Comparison of ENCODE assay signal across 32 cellular contexts in genomic region chr2:227891673-227892072, GRCh38. TPM values are rescaled to one million over a fixed set of nuclear protein-coding genes. Genes with fewer than 3 reads are reported as not detected.
"Had no signal": no experiment of that assay in that cellular context is flagged by ENCODE, and none has a peak within 500 bp of the region (broad histone marks: within the 10 kb centered on the region; RNA-seq: fewer than 3 reads in every experiment).

No MANE protein-coding gene starts in this region.

- H3K4me1 ChIP-seq: esophagus muscularis mucosa, gastrocnemius medialis, heart left ventricle had no signal

- H3K36me3 Mint-ChIP-seq: activated naive CD4-positive, alpha-beta T cell treated with anti-CD3 and anti-CD28 coated beads, Interleukin-2, amount 10 ng/mL, durations not matched to agents 7 days and 5 days; activated naive CD8-positive, alpha-beta T cell; WTC11 had no signal

- FAIRE-seq: astrocyte, colon had no signal

- H3K27me3 ChIP-seq: brain microvascular endothelial cell, esophagus muscularis mucosa, foreskin keratinocyte, gastrocnemius medialis, heart left ventricle had no signal

- DNase-seq: activated CD4-positive, alpha-beta memory T cell treated with anti-CD3 and anti-CD28 coated beads, Interleukin-2, amount 10 ng/mL, durations not matched to agents 7 days and 5 days; activated CD4-positive, alpha-beta T cell treated with anti-CD3 and anti-CD28 coated beads for 1 hour; activated CD4-positive, alpha-beta T cell treated with anti-CD3 and anti-CD28 coated beads for 4 hours; activated CD4-positive, alpha-beta T cell treated with anti-CD3 and anti-CD28 coated beads, Interleukin-2, amount 50 U/mL, for 1 hour; activated CD8-positive, alpha-beta memory T cell treated with anti-CD3 and anti-CD28 coated beads, Interleukin-2, amount 50 U/mL, for 48 hours; activated gamma-delta T cell; activated naive CD4-positive, alpha-beta T cell; activated naive CD4-positive, alpha-beta T cell treated with anti-CD3 and anti-CD28 coated beads, Interleukin-2, amount 10 ng/mL, durations not matched to agents 7 days and 5 days; activated T-cell treated with anti-CD3 and anti-CD28 coated beads for 4 hours; activated T-cell treated with anti-CD3 and anti-CD28 coated beads, Interleukin-2, amount 50 U/mL, for 24 hours; activated T-cell treated with anti-CD3 and anti-CD28 coated beads, Interleukin-2, amount 50 U/mL, for 72 hours; amniotic stem cell; anterior cingulate cortex; brain microvascular endothelial cell; caudate nucleus; cortex of kidney; dermis blood vessel endothelial cell; effector CD4-positive, alpha-beta T cell; effector memory CD8-positive, alpha-beta T cell; erythroblast; foreskin keratinocyte; gastrocnemius medialis; glutamatergic neuron; heart left ventricle; hypothalamus; T-helper 2 cell had no signal

- H3K27ac ChIP-seq: brain microvascular endothelial cell, esophagus muscularis mucosa, foreskin keratinocyte, gastrocnemius medialis, heart left ventricle, VCaP had no signal

- H3K27ac Mint-ChIP-seq: activated CD4-positive, alpha-beta memory T cell treated with anti-CD3 and anti-CD28 coated beads, Interleukin-2, amount 10 ng/mL, durations not matched to agents 7 days and 5 days; activated naive CD4-positive, alpha-beta T cell treated with anti-CD3 and anti-CD28 coated beads, Interleukin-2, amount 10 ng/mL, durations not matched to agents 7 days and 5 days; activated naive CD8-positive, alpha-beta T cell; activated T-cell treated with anti-CD3 and anti-CD28 coated beads, Interleukin-2, amount 50 U/mL, for 24 hours; activated T-cell treated with anti-CD3 and anti-CD28 coated beads, Interleukin-2, amount 50 U/mL, for 72 hours; effector memory CD8-positive, alpha-beta T cell; WTC11 had no signal

- H3K4me3 ChIP-seq: esophagus muscularis mucosa, gastrocnemius medialis, heart left ventricle had no signal

- ATAC-seq: activated T-cell treated with anti-CD3 and anti-CD28 coated beads, Interleukin-2, amount 50 U/mL, for 72 hours; effector memory CD8-positive, alpha-beta T cell; foreskin keratinocyte; gastrocnemius medialis; heart left ventricle; WTC11 had no signal

- H3K9me3 Mint-ChIP-seq: activated CD4-positive, alpha-beta memory T cell treated with anti-CD3 and anti-CD28 coated beads, Interleukin-2, amount 10 ng/mL, durations not matched to agents 7 days and 5 days; activated naive CD4-positive, alpha-beta T cell treated with anti-CD3 and anti-CD28 coated beads, Interleukin-2, amount 10 ng/mL, durations not matched to agents 7 days and 5 days; activated T-cell treated with anti-CD3 and anti-CD28 coated beads, Interleukin-2, amount 50 U/mL, for 24 hours; activated T-cell treated with anti-CD3 and anti-CD28 coated beads, Interleukin-2, amount 50 U/mL, for 72 hours; effector memory CD8-positive, alpha-beta T cell; WTC11 had no signal

- H3K36me3 ChIP-seq: brain microvascular endothelial cell, esophagus muscularis mucosa, gastrocnemius medialis, heart left ventricle had no signal

- H3K9me3 ChIP-seq: esophagus muscularis mucosa, gastrocnemius medialis, heart left ventricle had no signal

RNA-seq across cellular contexts. Expression of gene DAW1, which starts 20.2 kb away (rescaled TPM):
- total RNA-seq: activated CD4-positive, alpha-beta memory T cell treated with anti-CD3 and anti-CD28 coated beads, Interleukin-2, amount 10 ng/mL, durations not matched to agents 7 days and 5 days; activated T-cell treated with anti-CD3 and anti-CD28 coated beads, Interleukin-2, amount 50 U/mL, for 72 hours; dermis blood vessel endothelial cell; gastrocnemius medialis had no signal
